Comparison of ENCODE assay signal across 8 cellular contexts in the genomic region with DNA sequence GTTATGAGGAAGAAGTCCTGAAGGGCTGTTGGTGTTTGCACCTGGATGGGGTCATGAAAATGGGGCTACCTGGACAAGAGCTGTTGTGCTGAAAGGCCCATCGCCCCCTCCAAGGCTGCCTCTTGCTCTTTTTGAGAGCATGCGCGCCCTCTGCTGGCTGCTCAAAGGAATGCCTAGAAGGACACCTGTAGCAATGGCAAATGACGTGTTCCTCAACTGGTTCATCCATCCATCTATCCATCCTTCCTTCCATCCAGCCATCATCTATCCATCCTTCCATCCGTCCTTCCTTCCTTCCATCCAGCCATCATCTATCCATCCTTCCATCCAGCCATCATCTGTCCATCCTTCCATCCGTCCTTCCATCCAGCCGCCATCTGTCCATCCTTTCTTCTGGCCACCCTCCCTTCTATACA. TPM values are rescaled to one million over a fixed set of nuclear protein-coding genes. Genes with fewer than 3 reads are reported as not detected.
A peak's percentile ranks its signal among the peaks of the same experiment; 100 is the strongest.
DNase-seq lines count a peak whose midpoint lies in the region; ATAC-seq and TF ChIP-seq lines count a peak whose summit lies in the region.

No MANE protein-coding gene starts in this region.

- no peak overlapping the region for H3K27ac ChIP-seq in HL-60 (replicated peaks)
- no peak overlapping the region for H3K27ac ChIP-seq in Panc1 (ENCODE audit: low read length)

- POLR2A ChIA-PET in Panc1 (lab: Charles Lee) = no interaction called here

- peak; percentile 96 for TF ChIP-seq CTCF in GM12864 (IDR thresholded peaks at IDR 0.05; ENCODE audit: low read depth, low read length, missing control alignments)
- peak; percentile 82 for TF ChIP-seq CTCF in HL-60 (IDR thresholded peaks at IDR 0.05; ENCODE audit: insufficient read depth, low read length)
- peak; percentile 93 for TF ChIP-seq CTCF in Panc1 (IDR thresholded peaks at IDR 0.05)
- peak; percentile 95 for TF ChIP-seq CTCF in fibroblast of mammary gland (conservative IDR thresholded peaks at IDR 0.05; ENCODE audit: control insufficient read depth, insufficient read depth, low read depth, low read length)
- peak; percentile 92 to 94 (median 94) for TF ChIP-seq CTCF in nephron (IDR thresholded peaks at IDR 0.05; ENCODE audit: unreplicated experiment in 3 of 3)

- H3K27me3 ChIP-seq in HL-60 (ENCODE audit: insufficient read depth, poor library complexity, severe bottlenecking) (no peaks in the 10 kb centered on the region), Panc1 (ENCODE audit: control insufficient read depth, insufficient read depth, low read length) (no peaks in the 10 kb centered on the region)

- peak; percentile 34 for DNase-seq in GM12864 (ENCODE audit: low read depth)
- DNase-seq in HL-60 (ENCODE audit: low read depth in 1 of 2, low spot score in 1 of 2) = peak; percentile 33 to 67
- DNase-seq in Panc1 (ENCODE audit: low read depth, low spot score) = no peak
- peak; percentile 80 for DNase-seq in activated T-cell treated with anti-CD3 and anti-CD28 coated beads, Interleukin-2, amount 50 U/mL, for 4 hours
- DNase-seq in fibroblast of mammary gland (ENCODE audit: low read depth) = peak; percentile 70
- DNase-seq in stimulated activated naive CD8-positive, alpha-beta T cell treated with anti-CD3 and anti-CD28 coated beads, Interleukin-15, Interleukin-2, amounts not matched to agents 100 U/mL and 50 U/mL, for 24 hours = peak; percentile 81

- peak; percentile 82 for ATAC-seq in Panc1
- ATAC-seq in activated T-cell treated with anti-CD3 and anti-CD28 coated beads, Interleukin-2, amount 50 U/mL, for 4 hours = peak; percentile 84 to 87
- ATAC-seq in stimulated activated naive CD8-positive, alpha-beta T cell treated with anti-CD3 and anti-CD28 coated beads, Interleukin-15, Interleukin-2, amounts not matched to agents 100 U/mL and 50 U/mL, for 24 hours = peak; percentile 72
- ATAC-seq in HG03565 (IDR thresholded peaks at IDR 0.05; ENCODE audit: unreplicated experiment) = no peak

- H3K9me3 ChIP-seq in Panc1 (ENCODE audit: control insufficient read depth, insufficient read depth, low read depth, low read length) = no peaks in the 10 kb centered on the region

- no peaks in the 10 kb centered on the region for H3K9me3 Mint-ChIP-seq in activated T-cell treated with anti-CD3 and anti-CD28 coated beads, Interleukin-2, amount 50 U/mL, for 4 hours
- no peaks in the 10 kb centered on the region for H3K9me3 Mint-ChIP-seq in nephron

- H3K4me3 ChIP-seq in GM12864 (ENCODE audit: low read depth, low read length) (no peak overlapping the region), HL-60 (replicated peaks; ENCODE audit: insufficient read depth, low read length) (no peak overlapping the region), Panc1 (ENCODE audit: low read depth in 2 of 2, low read length in 2 of 2) (no peak overlapping the region), fibroblast of mammary gland (ENCODE audit: control insufficient read depth, low read depth, low read length) (no peak overlapping the region)

- 0 out of 2 replicates have a peak, but pooled peaks cover 4% of the 10 kb centered on the region for H3K36me3 ChIP-seq in Panc1 (ENCODE audit: control insufficient read depth, insufficient read depth, low read length)

- H3K4me1 ChIP-seq in Panc1 (ENCODE audit: control insufficient read depth, insufficient read depth, low read length) = peaks cover 11% of the 10 kb centered on the region

- H3K36me3 Mint-ChIP-seq in activated T-cell treated with anti-CD3 and anti-CD28 coated beads, Interleukin-2, amount 50 U/mL, for 4 hours (ENCODE audit: insufficient read depth) = no peaks in the 10 kb centered on the region
- H3K36me3 Mint-ChIP-seq in nephron (ENCODE audit: low read depth) = no peaks in the 10 kb centered on the region

- CTCF ChIA-PET in Panc1 (lab: Charles Lee) = interaction anchor here (0.7 kb wide), 1 partner anchor 204 kb away, joined by 3 read pairs; no protein-coding TSS in a partner anchor

- intact Hi-C loops in Panc1 (cut with micrococcal nuclease; ENCODE audit: unreplicated experiment) = loop anchor here (2.0 to 5.0 kb wide), 3 partner anchors 163 to 378 kb away; a partner anchor contains a TSS

- H3K27me3 Mint-ChIP-seq in activated T-cell treated with anti-CD3 and anti-CD28 coated beads, Interleukin-2, amount 50 U/mL, for 4 hours (ENCODE audit: low read depth) = no peaks in the 10 kb centered on the region
- H3K27me3 Mint-ChIP-seq in nephron (ENCODE audit: low read depth) = peaks cover 15% of the 10 kb centered on the region

- H3K27ac Mint-ChIP-seq in nephron = no peak overlapping the region

- no peak overlapping the region for H3K4me3 Mint-ChIP-seq in activated T-cell treated with anti-CD3 and anti-CD28 coated beads, Interleukin-2, amount 50 U/mL, for 4 hours
- H3K4me3 Mint-ChIP-seq in nephron = no peak overlapping the region

- in situ Hi-C loops in Panc1 (cut with HindIII; ENCODE audit: low pct_unique_long_range_greater_than_20kb, low sequenced_read_pairs) = no loop called here

- H3K4me1 Mint-ChIP-seq in activated T-cell treated with anti-CD3 and anti-CD28 coated beads, Interleukin-2, amount 50 U/mL, for 4 hours (ENCODE audit: low read depth) = no peaks in the 10 kb centered on the region
- peaks cover 14% of the 10 kb centered on the region for H3K4me1 Mint-ChIP-seq in nephron

- no TSS peak for BruUV-seq in Panc1 (replicated peaks; lab: Mats Ljungman, UMichigan)

RNA-seq across cellular contexts. Expression of a gene that starts 17.2 kb away (rescaled TPM):
- 682 TPM for total RNA-seq in Panc1 (2021; ENCODE audit: unreplicated experiment)
- polyA plus RNA-seq in Panc1 (2012; ENCODE audit: insufficient read length) = 1,449 TPM
- total RNA-seq in activated T-cell treated with anti-CD3 and anti-CD28 coated beads, Interleukin-2, amount 50 U/mL, for 4 hours = 1,000 to 10,000 TPM; 1,558 to 1,629 (median 1,588) TPM
